Comparison of ENCODE assay signal across 8 cellular contexts in the genomic region with DNA sequence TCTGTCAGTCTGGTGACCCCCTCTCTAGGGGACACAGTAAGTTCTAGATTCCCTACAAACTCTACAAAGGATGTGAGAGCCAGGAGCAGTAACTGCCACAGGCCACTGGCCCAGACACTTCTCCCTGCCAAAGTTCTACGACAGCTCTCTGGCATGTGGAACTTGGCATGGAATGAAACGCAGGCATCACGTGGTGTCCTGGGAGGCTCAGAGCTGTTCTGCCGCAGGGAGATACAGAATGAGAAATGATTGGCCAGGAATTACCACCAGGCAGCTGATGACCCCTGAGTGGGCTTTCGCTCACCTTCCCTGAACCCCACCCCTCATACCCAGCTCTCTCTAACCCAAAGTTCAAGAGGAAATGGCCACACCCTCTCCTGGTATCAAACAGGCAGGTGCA. TPM values are rescaled to one million over a fixed set of nuclear protein-coding genes. Genes with fewer than 3 reads are reported as not detected.
DNase-seq lines count a peak whose midpoint lies in the region; ATAC-seq and TF ChIP-seq lines count a peak whose summit lies in the region.

No MANE protein-coding gene starts in this region.

- no peak overlapping the region for H2AFZ ChIP-seq in MM.1S (ENCODE audit: low read length)

- peak; percentile 68 for DNase-seq in GM04504 (ENCODE audit: low read depth)
- peak; percentile 94 for DNase-seq in astrocyte of the hippocampus (ENCODE audit: low read depth, low spot score)
- peak; percentile 92 for DNase-seq in right atrium auricular region (ENCODE audit: low spot score)
- peak; percentile 78 for DNase-seq in renal cortical epithelial cell (ENCODE audit: low read depth)
- DNase-seq in MM.1S = no peak
- DNase-seq in HPDE6-E6E7 (ENCODE audit: extremely low spot score) = no peak

- peak overlapping the region; percentile 33 to 69 for H3K27ac ChIP-seq in right atrium auricular region
- no peak overlapping the region for H3K27ac ChIP-seq in MM.1S (ENCODE audit: low read length)

- H3F3A ChIP-seq in MM.1S (ENCODE audit: insufficient read depth, low read length) = no peaks in the 10 kb centered on the region

- ATAC-seq in HG03097 (IDR thresholded peaks at IDR 0.05; ENCODE audit: low FRiP score, unreplicated experiment) (no peak), HG03460 (IDR thresholded peaks at IDR 0.05; ENCODE audit: unreplicated experiment) (no peak)

- H3K4me2 ChIP-seq in MM.1S (ENCODE audit: low read depth, low read length) = no peak overlapping the region

- no peaks in the 10 kb centered on the region for H3K27me3 ChIP-seq in right atrium auricular region
- no peaks in the 10 kb centered on the region for H3K27me3 ChIP-seq in MM.1S (replicated peaks; ENCODE audit: insufficient read depth, low read length)

- peaks cover 0 to 30% of the 10 kb centered on the region in 2 donors for H3K4me1 ChIP-seq in right atrium auricular region
- no peaks in the 10 kb centered on the region for H3K4me1 ChIP-seq in MM.1S (ENCODE audit: low read length)

- H3K9me3 ChIP-seq in right atrium auricular region (no peaks in the 10 kb centered on the region), MM.1S (replicated peaks; ENCODE audit: insufficient read depth, low read length) (no peaks in the 10 kb centered on the region)

- H4K20me1 ChIP-seq in MM.1S (ENCODE audit: insufficient read depth, low read length) = no peaks in the 10 kb centered on the region

- H3K36me3 ChIP-seq in right atrium auricular region = no peaks in the 10 kb centered on the region
- H3K36me3 ChIP-seq in MM.1S (replicated peaks; ENCODE audit: insufficient read depth, low read length) = no peaks in the 10 kb centered on the region

- no peaks in the 10 kb centered on the region for H3K79me2 ChIP-seq in MM.1S (ENCODE audit: low read length)

- no peak for TF ChIP-seq CTCF in right atrium auricular region (IDR thresholded peaks at IDR 0.05)
- TF ChIP-seq CTCF in MM.1S (IDR thresholded peaks at IDR 0.05; ENCODE audit: low read length) = no peak

- H3K9ac ChIP-seq in MM.1S (ENCODE audit: low read length) = no peak overlapping the region

- no peaks in the 10 kb centered on the region for H3K9me2 ChIP-seq in MM.1S (replicated peaks; ENCODE audit: insufficient read depth, low read length)

- H3K4me3 ChIP-seq in right atrium auricular region = no peak overlapping the region
- H3K4me3 ChIP-seq in MM.1S (ENCODE audit: low read length) = no peak overlapping the region

RNA-seq across cellular contexts. Expression of a gene that starts 29.8 kb away (rescaled TPM):
- 10 to 100 TPM; 68.6 to 71.0 TPM for total RNA-seq in right atrium auricular region
- total RNA-seq in renal cortical epithelial cell = 9.2 and 10.0 TPM in 2 replicates

Comparison
In these comparisons a context has a peak if more than half of its experiments do, and no peak if none do; other contexts are left out.
1. DNase-seq: peak in GM04504 (single experiment), astrocyte of the hippocampus (single experiment), right atrium auricular region (single experiment) and renal cortical epithelial cell (single experiment); none in MM.1S (single experiment) and HPDE6-E6E7 (single experiment).